Comparison of ENCODE assay signal across 16 cellular contexts in the genomic region with DNA sequence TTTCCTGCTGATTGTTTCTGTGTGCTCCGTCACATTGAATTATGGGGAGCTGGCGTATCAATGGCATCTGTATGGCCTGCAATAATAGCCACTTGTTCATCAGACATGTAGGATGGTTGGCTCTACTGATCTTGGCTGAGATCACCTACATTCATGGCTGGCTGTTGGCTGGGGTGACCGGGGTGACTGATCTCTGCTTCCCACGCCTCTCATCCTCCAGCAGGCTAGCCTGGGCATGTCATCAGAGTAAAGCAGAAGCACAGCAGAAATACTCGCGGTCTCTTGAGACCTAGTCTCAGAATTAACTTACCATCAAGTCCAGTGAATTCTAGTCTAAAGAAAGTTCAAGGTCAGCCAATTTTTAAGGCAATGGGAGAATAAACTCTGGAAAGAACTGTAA.
DNase-seq lines count a peak whose midpoint lies in the region; TF ChIP-seq lines count a peak whose summit lies in the region.
"Had no signal": no experiment of that assay in that cellular context is flagged by ENCODE, and none has a peak within 500 bp of the region (broad histone marks: within the 10 kb centered on the region; RNA-seq: fewer than 3 reads in every experiment).

No MANE protein-coding gene starts in this region.

- POLR2A ChIA-PET in activated CD4-positive, alpha-beta T cell treated with anti-CD3 and anti-CD28 coated beads, Interleukin-2, amount 10 ng/mL, durations not matched to agents 7 days and 5 days (lab: Charles Lee): no interaction called here

- TF ChIP-seq CTCF in GM06990 (IDR thresholded peaks at IDR 0.05; ENCODE audit: insufficient read depth, low read length, poor library complexity, severe bottlenecking) (no peak), endothelial cell (IDR thresholded peaks at IDR 0.05; ENCODE audit: unreplicated experiment) (no peak)

- peaks cover 3% of the 10 kb centered on the region for H3K27me3 Mint-ChIP-seq in endothelial cell (ENCODE audit: unreplicated experiment)
- peaks cover 21% of the 10 kb centered on the region for H3K27me3 Mint-ChIP-seq in activated CD4-positive, alpha-beta T cell treated with anti-CD3 and anti-CD28 coated beads, Interleukin-2, amount 10 ng/mL, durations not matched to agents 7 days and 5 days

- no peaks in the 10 kb centered on the region for H3K9me3 ChIP-seq in adipocyte (ENCODE audit: control insufficient read depth, low read length)
- H3K9me3 ChIP-seq in effector memory CD4-positive, alpha-beta T cell (ENCODE audit: control insufficient read depth, low read length): no peaks in the 10 kb centered on the region
- H3K9me3 ChIP-seq: adrenal gland, SJCRH30 had no signal

- no peak overlapping the region for H3K27ac ChIP-seq in effector memory CD4-positive, alpha-beta T cell (ENCODE audit: insufficient read depth, low read length, poor library complexity, severe bottlenecking)
- H3K27ac ChIP-seq: SJCRH30 had no signal

- no peak overlapping the region for H3K27ac Mint-ChIP-seq in endothelial cell (ENCODE audit: unreplicated experiment)
- no peak overlapping the region for H3K27ac Mint-ChIP-seq in activated CD4-positive, alpha-beta T cell treated with anti-CD3 and anti-CD28 coated beads, Interleukin-2, amount 10 ng/mL, durations not matched to agents 7 days and 5 days
- H3K27ac Mint-ChIP-seq: endodermal cell, immature natural killer cell, naive B cell had no signal

- no peak overlapping the region for H3K9ac ChIP-seq in adipocyte (ENCODE audit: low read length)

- CTCF ChIA-PET in activated CD4-positive, alpha-beta T cell treated with anti-CD3 and anti-CD28 coated beads, Interleukin-2, amount 10 ng/mL, durations not matched to agents 7 days and 5 days (lab: Charles Lee): interaction anchor here (0.6 kb wide), 1 partner anchor 312 kb away, joined by 6 read pairs; no protein-coding TSS in a partner anchor

- H3K27me3 ChIP-seq in GM06990 (replicated peaks; ENCODE audit: control insufficient read depth, insufficient read depth, low read length) (no peaks in the 10 kb centered on the region), adipocyte (replicated peaks; ENCODE audit: control insufficient read depth, insufficient read depth, low read length) (no peaks in the 10 kb centered on the region)
- H3K27me3 ChIP-seq in effector memory CD4-positive, alpha-beta T cell (replicated peaks; ENCODE audit: control insufficient read depth, insufficient read depth, low read length, poor library complexity, severe bottlenecking): peaks cover 4% of the 10 kb centered on the region
- H3K27me3 ChIP-seq: adrenal gland had no signal

- H3K36me3 Mint-ChIP-seq in endothelial cell (ENCODE audit: low read depth, unreplicated experiment): no peaks in the 10 kb centered on the region
- no peaks in the 10 kb centered on the region for H3K36me3 Mint-ChIP-seq in activated CD4-positive, alpha-beta T cell treated with anti-CD3 and anti-CD28 coated beads, Interleukin-2, amount 10 ng/mL, durations not matched to agents 7 days and 5 days (ENCODE audit: low read depth)
- H3K36me3 Mint-ChIP-seq: immature natural killer cell, naive B cell had no signal

- DNase-seq in GM06990 (ENCODE audit: extremely low read depth, insufficient read length) (peak; percentile 10), adipocyte (ENCODE audit: low read depth) (peak; percentile 5), foreskin melanocyte (peak; percentile 49), putamen (ENCODE audit: low spot score) (peak; percentile 3), NOMO-1 treated with dmso at 0.1 percent for 144 hours (lab: John Stamatoyannopoulos, UW; ENCODE audit: unreplicated experiment) (no peak), endothelial cell (ENCODE audit: low spot score) (no peak)
- no peak for DNase-seq in effector memory CD4-positive, alpha-beta T cell
- DNase-seq in activated CD4-positive, alpha-beta T cell treated with anti-CD3 and anti-CD28 coated beads, Interleukin-2, amount 10 ng/mL, durations not matched to agents 7 days and 5 days: no peak
- DNase-seq: adrenal gland, DMS53, endodermal cell, immature natural killer cell, naive B cell, NCI-H1417 treated with DMSO at 0.1 percent for 48 hours, NCI-H526 treated with DMSO at 0.1 percent for 48 hours had no signal

- H3K4me3 ChIP-seq in GM06990 (replicated peaks; ENCODE audit: low read depth, low read length): no peak overlapping the region
- H3K4me3 ChIP-seq in adipocyte (ENCODE audit: low read length): no peak overlapping the region
- H3K4me3 ChIP-seq in effector memory CD4-positive, alpha-beta T cell (ENCODE audit: insufficient read depth, low read depth, low read length, poor library complexity, severe bottlenecking): no peak overlapping the region
- H3K4me3 ChIP-seq: adrenal gland, SJCRH30 had no signal

- H3K4me1 Mint-ChIP-seq in endothelial cell (ENCODE audit: unreplicated experiment): peaks cover 7% of the 10 kb centered on the region
- no peaks in the 10 kb centered on the region for H3K4me1 Mint-ChIP-seq in activated CD4-positive, alpha-beta T cell treated with anti-CD3 and anti-CD28 coated beads, Interleukin-2, amount 10 ng/mL, durations not matched to agents 7 days and 5 days
- H3K4me1 Mint-ChIP-seq: immature natural killer cell had no signal

- peaks cover 27% of the 10 kb centered on the region for H3K4me1 ChIP-seq in adipocyte (ENCODE audit: control insufficient read depth, insufficient read depth, low read length)
- H3K4me1 ChIP-seq in effector memory CD4-positive, alpha-beta T cell (ENCODE audit: control insufficient read depth, insufficient read depth, low read length, poor library complexity, severe bottlenecking): no peaks in the 10 kb centered on the region

- no peaks in the 10 kb centered on the region for H3K9me3 Mint-ChIP-seq in endothelial cell (ENCODE audit: unreplicated experiment)
- no peaks in the 10 kb centered on the region for H3K9me3 Mint-ChIP-seq in activated CD4-positive, alpha-beta T cell treated with anti-CD3 and anti-CD28 coated beads, Interleukin-2, amount 10 ng/mL, durations not matched to agents 7 days and 5 days
- H3K9me3 Mint-ChIP-seq: endodermal cell had no signal

- H3K36me3 ChIP-seq in GM06990 (ENCODE audit: control insufficient read depth, insufficient read depth, low read length) (no peaks in the 10 kb centered on the region), adipocyte (ENCODE audit: control insufficient read depth, insufficient read depth, low read length, severe bottlenecking) (no peaks in the 10 kb centered on the region)
- no peaks in the 10 kb centered on the region for H3K36me3 ChIP-seq in effector memory CD4-positive, alpha-beta T cell (ENCODE audit: control insufficient read depth, insufficient read depth, low read length)
- H3K36me3 ChIP-seq: adrenal gland, SJCRH30 had no signal

- H3K4me3 Mint-ChIP-seq in endothelial cell (ENCODE audit: unreplicated experiment): no peak overlapping the region
- H3K4me3 Mint-ChIP-seq in activated CD4-positive, alpha-beta T cell treated with anti-CD3 and anti-CD28 coated beads, Interleukin-2, amount 10 ng/mL, durations not matched to agents 7 days and 5 days: no peak overlapping the region
- H3K4me3 Mint-ChIP-seq: immature natural killer cell had no signal

Comparison
In these comparisons a context has a peak if more than half of its experiments do, and no peak if none do; other contexts are left out.
1. DNase-seq: peak in GM06990 (single experiment), adipocyte (single experiment), foreskin melanocyte (single experiment) and putamen (single experiment); none in NOMO-1 treated with dmso at 0.1 percent for 144 hours (single experiment), endothelial cell (single experiment), effector memory CD4-positive, alpha-beta T cell (0 of 3) and activated CD4-positive, alpha-beta T cell treated with anti-CD3 and anti-CD28 coated beads, Interleukin-2, amount 10 ng/mL, durations not matched to agents 7 days and 5 days (single experiment).